In genomic region chr5:1330146-1330846, GRCh38 we compare ENCODE assay signal across 13 cellular contexts. TPM values are rescaled to one million over a fixed set of nuclear protein-coding genes. Genes with fewer than 3 reads are reported as not detected.
DNase-seq lines count a peak whose midpoint lies in the region; ATAC-seq and TF ChIP-seq lines count a peak whose summit lies in the region.
"Had no signal": no experiment of that assay in that cellular context is flagged by ENCODE, and none has a peak within 500 bp of the region (broad histone marks: within the 10 kb centered on the region; RNA-seq: fewer than 3 reads in every experiment).

No MANE protein-coding gene starts in this region.

- no peak for ATAC-seq in HG02981 (IDR thresholded peaks at IDR 0.05; ENCODE audit: unreplicated experiment)

- peaks cover 3% of the 10 kb centered on the region for H3K4me1 Mint-ChIP-seq in activated naive CD4-positive, alpha-beta T cell treated with anti-CD3 and anti-CD28 coated beads, Interleukin-2, amount 10 ng/mL, durations not matched to agents 7 days and 5 days

- no peaks in the 10 kb centered on the region for H3K27me3 ChIP-seq in tibial artery
- H3K27me3 ChIP-seq: hepatocyte, vagina had no signal

- intact Hi-C loops in tibial artery (cut with DNase I; ENCODE audit: low total_unique reads): no loop called here

- H3K27ac ChIP-seq in epithelial cell of prostate: peak overlapping the region; percentile 92
- no peak overlapping the region for H3K27ac ChIP-seq in tibial artery
- H3K27ac ChIP-seq: hepatocyte, vagina had no signal

- H3K36me3 Mint-ChIP-seq in activated naive CD4-positive, alpha-beta T cell treated with anti-CD3 and anti-CD28 coated beads, Interleukin-2, amount 10 ng/mL, durations not matched to agents 7 days and 5 days: peaks cover 52% of the 10 kb centered on the region

- peaks cover 49 to 72% (median 60%) of the 10 kb centered on the region in 3 donors for H3K36me3 ChIP-seq in tibial artery

- H3K4me3 Mint-ChIP-seq in activated naive CD4-positive, alpha-beta T cell treated with anti-CD3 and anti-CD28 coated beads, Interleukin-2, amount 10 ng/mL, durations not matched to agents 7 days and 5 days: no peak overlapping the region

- no peaks in the 10 kb centered on the region for H3K9me3 ChIP-seq in tibial artery
- H3K9me3 ChIP-seq: vagina had no signal

- no peaks in the 10 kb centered on the region for H3K9me3 Mint-ChIP-seq in activated naive CD4-positive, alpha-beta T cell treated with anti-CD3 and anti-CD28 coated beads, Interleukin-2, amount 10 ng/mL, durations not matched to agents 7 days and 5 days

- peaks cover 0 to 21% (median 3%) of the 10 kb centered on the region in 4 donors for H3K4me1 ChIP-seq in tibial artery

- CTCF ChIA-PET in activated naive CD4-positive, alpha-beta T cell treated with anti-CD3 and anti-CD28 coated beads, Interleukin-2, amount 10 ng/mL, durations not matched to agents 7 days and 5 days (lab: Charles Lee): no interaction called here

- DNase-seq in activated naive CD4-positive, alpha-beta T cell treated with anti-CD3 and anti-CD28 coated beads, Interleukin-2, amount 10 ng/mL, durations not matched to agents 7 days and 5 days: peak; percentile 9
- DNase-seq in activated naive CD4-positive, alpha-beta T cell treated with Interleukin-2 at 50 U/mL for 16 hours: no peak
- DNase-seq in epithelial cell of prostate (ENCODE audit: low read depth, low spot score) (peak; percentile 99), mesenteric fat pad (ENCODE audit: low spot score) (peak; percentile 85), tibial artery (peak; percentile 15 to 49), NCI-H526 treated with DMSO at 0.1 percent for 48 hours (lab: John Stamatoyannopoulos, UW) (no peak), NAMALWA (ENCODE audit: low spot score) (no peak)
- DNase-seq: activated CD8-positive, alpha-beta memory T cell treated with anti-CD3 and anti-CD28 coated beads for 24 hours; NCI-H2171 had no signal

- no peak overlapping the region for H3K4me3 ChIP-seq in tibial artery
- H3K4me3 ChIP-seq: hepatocyte, smooth muscle cell, vagina had no signal

- H3K27ac Mint-ChIP-seq in activated naive CD4-positive, alpha-beta T cell treated with anti-CD3 and anti-CD28 coated beads, Interleukin-2, amount 10 ng/mL, durations not matched to agents 7 days and 5 days: peak overlapping the region; percentile 62

- H3K27me3 Mint-ChIP-seq in activated naive CD4-positive, alpha-beta T cell treated with anti-CD3 and anti-CD28 coated beads, Interleukin-2, amount 10 ng/mL, durations not matched to agents 7 days and 5 days: no peaks in the 10 kb centered on the region

- TF ChIP-seq CTCF in tibial artery (IDR thresholded peaks at IDR 0.05): no peak

RNA-seq across cellular contexts. Expression of gene CLPTM1L, which starts 14.6 kb away (rescaled TPM):
- 112 TPM for total RNA-seq in mesenteric fat pad

RNA-seq across cellular contexts. Expression of gene TERT, which starts 35.4 kb away (rescaled TPM):
- total RNA-seq in mesenteric fat pad: not detected
- total RNA-seq: hepatocyte, smooth muscle cell, vagina had no signal

Comparison
In these comparisons a context has a peak if more than half of its experiments do, and no peak if none do; other contexts are left out.
1. DNase-seq: peak in activated naive CD4-positive, alpha-beta T cell treated with anti-CD3 and anti-CD28 coated beads, Interleukin-2, amount 10 ng/mL, durations not matched to agents 7 days and 5 days (single experiment), epithelial cell of prostate (single experiment), mesenteric fat pad (single experiment) and tibial artery (2 of 2); none in activated naive CD4-positive, alpha-beta T cell treated with Interleukin-2 at 50 U/mL for 16 hours (single experiment), NCI-H526 treated with DMSO at 0.1 percent for 48 hours (single experiment) and NAMALWA (single experiment).